ENCODE assay signal across 7 cellular contexts in the genomic region with DNA sequence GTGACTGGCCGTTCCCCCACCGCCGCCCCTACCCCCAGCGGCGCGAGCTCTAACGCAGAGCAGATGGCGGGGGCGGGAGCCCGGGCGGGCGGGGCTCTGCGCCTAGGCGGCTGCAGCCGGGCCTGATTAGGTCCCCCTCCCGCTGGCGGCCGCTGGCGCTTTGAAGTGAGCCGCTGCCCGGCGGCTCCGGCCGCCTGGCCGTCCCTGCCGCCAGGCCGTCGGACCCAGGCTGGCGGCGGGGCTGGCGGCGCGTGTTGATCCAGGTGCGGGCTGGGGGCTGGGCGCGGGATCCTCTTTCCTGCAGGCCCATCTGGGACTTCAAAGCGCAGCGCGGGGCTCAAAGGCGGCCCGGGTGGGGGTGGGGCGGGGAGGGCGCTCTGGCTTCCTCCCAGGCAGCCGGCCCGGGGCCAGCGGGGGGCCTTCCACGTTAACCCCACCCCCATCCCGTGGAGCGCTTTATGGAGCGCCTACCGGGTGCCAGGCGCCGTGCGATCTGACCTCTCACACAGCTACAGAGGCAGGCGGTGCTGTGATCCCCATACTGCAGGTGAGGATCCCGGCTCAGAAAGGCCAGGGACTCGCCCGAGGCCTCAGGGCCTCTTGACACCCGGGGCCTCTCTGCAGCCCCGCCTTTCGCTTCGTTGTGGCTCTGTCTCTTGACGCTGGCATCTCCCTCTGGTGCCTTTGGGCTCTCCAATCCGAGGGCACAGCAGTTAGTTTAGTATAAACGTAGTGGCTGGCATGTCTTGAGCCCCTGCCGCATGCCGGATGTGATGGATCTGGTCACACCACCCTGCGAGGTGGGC.
A peak's percentile ranks its signal among the peaks of the same experiment; 100 is the strongest.
DNase-seq lines count a peak whose midpoint lies in the region; ATAC-seq, FAIRE-seq and TF ChIP-seq lines count a peak whose summit lies in the region.

No MANE protein-coding gene starts in this region.

- BruUV-seq in GM12878 (replicated peaks; lab: Mats Ljungman, UMichigan), result no TSS peak

- RAD21 ChIA-PET in GM12878 (lab: Charles Lee; ENCODE audit: unreplicated experiment), result no interaction called here

- DNase-seq in GM06990 (ENCODE audit: extremely low read depth, insufficient read length), result peak; percentile 48
- peak; percentile 76 for DNase-seq in NCI-H1105 treated with DMSO at 0.1 percent for 48 hours (lab: John Stamatoyannopoulos, UW)
- DNase-seq in GM12878 (ENCODE audit: low read depth, low spot score), result no peak
- peak; percentile 35 for DNase-seq in midbrain (lab: John Stamatoyannopoulos, UW)
- DNase-seq in aorta, result peak in 1 of 2 donors; percentile 78
- DNase-seq in activated CD8-positive, alpha-beta memory T cell treated with anti-CD3 and anti-CD28 coated beads, Interleukin-2, amount 50 U/mL, for 4 hours, result no peak

- POLR2A ChIA-PET in GM12878 (lab: Charles Lee), result no interaction called here

- H3K4me1 ChIP-seq in GM12878 (ENCODE audit: control insufficient read depth, insufficient read depth, low read length) (peaks cover 3% of the 10 kb centered on the region), aorta (ENCODE audit: control insufficient read depth in 1 of 2, insufficient read depth in 2 of 2, low read length in 2 of 2) (no peaks in the 10 kb centered on the region)

- H3K27me3 ChIP-seq in GM06990 (replicated peaks; ENCODE audit: control insufficient read depth, insufficient read depth, low read length) (no peaks in the 10 kb centered on the region; the same call in 1 of the 2 replicates), GM12878 (replicated peaks in 1 of 2; ENCODE audit: control insufficient read depth in 2 of 2, insufficient read depth in 2 of 2, low read length in 1 of 2) (peaks cover 0 to 4% of the 10 kb centered on the region in 2 experiments; a peak in 2 of 4 replicates), aorta (ENCODE audit: control insufficient read depth in 1 of 2, insufficient read depth in 2 of 2, low read length in 1 of 2) (no peaks in the 10 kb centered on the region)

- no peak for FAIRE-seq in GM12878 (lab: Jason Lieb, UNC)

- ATAC-seq in GM12878, result no peak; the same call in 2 of the 3 replicates
- peak; percentile 24 for ATAC-seq in aorta (ENCODE audit: low FRiP score)
- no peak for ATAC-seq in GM18502 (IDR thresholded peaks at IDR 0.05; ENCODE audit: poor library complexity, unreplicated experiment)

- SMC1A ChIA-PET in GM12878 (lab: Charles Lee; ENCODE audit: uncharacterized antibody, unreplicated experiment), result no interaction called here

- intact Hi-C loops in GM12878 (cut with micrococcal nuclease; ENCODE audit: unreplicated experiment) (no loop called here), aorta (cut with DNase I) (no loop called here)

- in situ Hi-C loops in GM12878 (cut with MboI), result no loop called here

- H2AFZ ChIP-seq in GM12878 (ENCODE audit: control insufficient read depth, low read depth, low read length), result no peak overlapping the region; the same call in 1 of the 2 replicates

- H3K4me3 ChIP-seq in GM06990 (replicated peaks; ENCODE audit: low read depth, low read length), result no peak overlapping the region
- H3K4me3 ChIP-seq in GM12878, result no peak overlapping the region
- peak overlapping the region; percentile 2 to 43 for H3K4me3 ChIP-seq in aorta (ENCODE audit: low read length in 2 of 2)

- H3K79me2 ChIP-seq in GM12878 (ENCODE audit: control insufficient read depth, insufficient read depth, low read length), result no peaks in the 10 kb centered on the region

- CTCF ChIA-PET in GM12878 (lab: Yijun Ruan, JAX), result no interaction called here

- no peaks in the 10 kb centered on the region for H3K36me3 ChIP-seq in GM06990 (ENCODE audit: control insufficient read depth, insufficient read depth, low read length)
- H3K36me3 ChIP-seq in GM12878 (ENCODE audit: control insufficient read depth in 2 of 2, insufficient read depth in 2 of 2, low read length in 1 of 2), result no peaks in the 10 kb centered on the region
- H3K36me3 ChIP-seq in aorta (ENCODE audit: control insufficient read depth in 1 of 2, insufficient read depth in 2 of 2, low read length in 1 of 2), result no peaks in the 10 kb centered on the region

- peak overlapping the region; percentile 22; the same call in 1 of the 2 replicates for H3K4me2 ChIP-seq in GM12878 (ENCODE audit: control insufficient read depth, insufficient read depth)

- TF ChIP-seq POLR2A in GM12878 (IDR thresholded peaks at IDR 0.05; ENCODE audit: low read depth, low read length), result no peak

- TF ChIP-seq RAD21 in GM12878 (IDR thresholded peaks at IDR 0.05; ENCODE audit: insufficient read depth, low read depth, low read length), result no peak

- 14% methylated on average over 46 of the region's 68 CpGs for WGBS in GM12878 (ENCODE audit: insufficient coverage, insufficient replicate concordance, low lambda C conversion rate, missing lambda C conversion rate)
- 9 to 11% methylated on average over 57 to 68 of the region's 68 CpGs for WGBS in aorta, 2 donors

- no peaks in the 10 kb centered on the region for H4K20me1 ChIP-seq in GM12878 (ENCODE audit: control insufficient read depth, insufficient read depth)

- no peaks in the 10 kb centered on the region for H3K9me3 ChIP-seq in GM12878 (replicated peaks; ENCODE audit: control insufficient read depth, insufficient read depth, low read length)
- H3K9me3 ChIP-seq in aorta (ENCODE audit: control insufficient read depth, low read length), result no peaks in the 10 kb centered on the region

- H3K27ac ChIP-seq in GM12878 (ENCODE audit: control insufficient read depth, insufficient read depth) (no peak overlapping the region), aorta (ENCODE audit: low read depth in 1 of 2, low read length in 2 of 2) (no peak overlapping the region)

- TF ChIP-seq CTCF in GM06990 (IDR thresholded peaks at IDR 0.05; ENCODE audit: insufficient read depth, low read length, poor library complexity, severe bottlenecking) (no peak), GM12878 (IDR thresholded peaks at IDR 0.05 in 2 of 3, conservative IDR thresholded peaks at IDR 0.05 in 1 of 3; ENCODE audit: control insufficient read depth in 2 of 3, extremely low read depth in 1 of 3, insufficient read depth in 1 of 3, low read depth in 3 of 3, low read length in 3 of 3) (no peak)

- no peak overlapping the region for H3K9ac ChIP-seq in GM12878 (ENCODE audit: control insufficient read depth, insufficient read depth, low read length)

- TF ChIP-seq EP300 in GM12878 (IDR thresholded peaks at IDR 0.05; ENCODE audit: borderline replicate concordance in 1 of 2, control insufficient read depth in 1 of 2, low read depth in 2 of 2, low read length in 2 of 2), result no peak

TF ChIP-seq in GM12878, 131 proteins besides CTCF, POLR2A, EP300 and RAD21:
- TF ChIP-seq CBX5 (IDR thresholded peaks at IDR 0.05; ENCODE audit: low read depth) (no peak), EGR1 (IDR thresholded peaks at IDR 0.05; ENCODE audit: borderline replicate concordance in 1 of 2, low read depth in 2 of 2, low read length in 2 of 2) (peak in 1 of 2 experiments; percentile 93; a peak in 2 of 3 replicates), SMAD1 (IDR thresholded peaks at IDR 0.05; ENCODE audit: low read depth, partially characterized antibody) (no peak), IKZF2 (IDR thresholded peaks at IDR 0.05) (no peak)

Comparison
In these comparisons a context has a peak if more than half of its experiments do, and no peak if none do; other contexts are left out.
1. DNase-seq: peak in GM06990 (single experiment), NCI-H1105 treated with DMSO at 0.1 percent for 48 hours (single experiment) and midbrain (single experiment); none in GM12878 (single experiment) and activated CD8-positive, alpha-beta memory T cell treated with anti-CD3 and anti-CD28 coated beads, Interleukin-2, amount 50 U/mL, for 4 hours (single experiment).
2. H3K4me3 ChIP-seq: peak in aorta (2 of 2); none in GM06990 (single experiment) and GM12878 (single experiment).